Comparison of ENCODE assay signal across 8 cellular contexts in the genomic region with DNA sequence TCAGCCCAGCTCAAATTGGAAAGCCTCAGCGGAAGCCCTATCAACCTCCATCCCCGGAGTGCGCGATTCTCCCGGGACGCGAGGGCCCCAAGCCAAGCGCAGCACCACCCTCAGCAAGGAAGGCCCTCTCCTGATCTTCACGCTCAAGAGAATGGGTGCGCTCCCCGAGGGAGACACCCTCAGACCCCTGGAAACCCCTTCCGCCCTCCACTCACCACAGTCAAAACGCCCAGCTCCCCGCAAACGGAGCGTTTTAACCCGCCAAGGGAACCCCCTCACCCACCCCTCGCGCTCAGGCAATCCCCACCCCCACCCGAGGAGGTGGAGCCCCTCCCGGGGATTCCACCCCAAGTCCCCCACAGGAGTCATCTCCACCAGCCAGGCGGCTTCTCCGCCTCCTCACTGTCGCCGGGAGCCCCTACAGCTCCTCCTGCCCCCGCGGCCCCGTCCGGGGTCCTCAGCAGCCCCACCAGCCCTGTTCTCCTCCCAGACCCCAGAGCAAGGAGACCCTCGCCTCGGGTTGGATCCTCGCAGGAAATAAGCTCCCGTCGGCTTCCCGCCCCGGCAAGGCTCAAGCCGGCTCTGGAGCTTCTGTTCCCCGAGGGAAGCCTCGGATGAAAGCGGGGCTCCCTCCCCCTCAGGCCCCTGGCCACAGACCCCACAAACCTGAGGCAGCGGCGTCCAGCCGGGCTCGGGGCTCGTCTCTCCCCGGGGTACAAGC. TPM values are rescaled to one million over a fixed set of nuclear protein-coding genes. Genes with fewer than 3 reads are reported as not detected.
DNase-seq lines count a peak whose midpoint lies in the region; ATAC-seq and TF ChIP-seq lines count a peak whose summit lies in the region.

No MANE protein-coding gene starts in this region.

- H3K9me3 Mint-ChIP-seq in T-helper 2 cell treated with Interferon-gamma antibody and Interleukin-4, amounts not matched to agents 5 μg/mL and 100 μg/mL, for 36 hours = no peaks in the 10 kb centered on the region

- no peak for TF ChIP-seq POLR2A in breast epithelium (IDR thresholded peaks at IDR 0.05)

- H3K4me3 Mint-ChIP-seq in T-helper 2 cell treated with Interferon-gamma antibody and Interleukin-4, amounts not matched to agents 5 μg/mL and 100 μg/mL, for 36 hours = peak overlapping the region; percentile 98

- peaks cover 8 to 24% of the 10 kb centered on the region in 2 donors for H3K4me1 ChIP-seq in breast epithelium

- no peaks in the 10 kb centered on the region for H3K9me3 ChIP-seq in breast epithelium

- no peaks in the 10 kb centered on the region for H3K27me3 Mint-ChIP-seq in T-helper 2 cell treated with Interferon-gamma antibody and Interleukin-4, amounts not matched to agents 5 μg/mL and 100 μg/mL, for 36 hours (ENCODE audit: low read depth)

- TF ChIP-seq CTCF in breast epithelium (IDR thresholded peaks at IDR 0.05) = no peak

- H3K27me3 ChIP-seq in breast epithelium (no peaks in the 10 kb centered on the region), layer of hippocampus (ENCODE audit: control insufficient read depth, insufficient read depth, low read length) (no peaks in the 10 kb centered on the region)

- peaks cover 57% of the 10 kb centered on the region for H3K4me1 Mint-ChIP-seq in T-helper 2 cell treated with Interferon-gamma antibody and Interleukin-4, amounts not matched to agents 5 μg/mL and 100 μg/mL, for 36 hours (ENCODE audit: low read depth)

- peak overlapping the region; percentile 91 for H3K27ac Mint-ChIP-seq in T-helper 2 cell treated with Interferon-gamma antibody and Interleukin-4, amounts not matched to agents 5 μg/mL and 100 μg/mL, for 36 hours

- DNase-seq in D341Med (ENCODE audit: low spot score) (peak; percentile 57), breast epithelium (ENCODE audit: low spot score in 2 of 2) (peak in 1 of 2 donors; percentile 37)
- DNase-seq in T-helper 2 cell treated with Interferon-gamma antibody and Interleukin-4, amounts not matched to agents 5 μg/mL and 100 μg/mL, for 36 hours (ENCODE audit: low spot score) = peak; percentile 49
- peak; percentile 51 to 52 for DNase-seq in stimulated activated CD4-positive, alpha-beta T cell treated with anti-CD3 and anti-CD28 coated beads, Interleukin-2, amount 100 ng/mL, for 24 hours

- ATAC-seq in HG02798 (IDR thresholded peaks at IDR 0.05; ENCODE audit: poor library complexity, unreplicated experiment) = peak; percentile 0
- ATAC-seq in HG03571 (IDR thresholded peaks at IDR 0.05; ENCODE audit: unreplicated experiment) = no peak
- ATAC-seq in GM18498 (IDR thresholded peaks at IDR 0.05; ENCODE audit: unreplicated experiment) = no peak

- H3K27ac ChIP-seq in breast epithelium (peak overlapping the region; percentile 97), layer of hippocampus (ENCODE audit: low read depth, low read length) (peak overlapping the region; percentile 86)

- peak overlapping the region; percentile 99 to 100 (median 100) for H3K4me3 ChIP-seq in breast epithelium

- no peaks in the 10 kb centered on the region for H3K36me3 ChIP-seq in breast epithelium

- intact Hi-C loops in breast epithelium (cut with DNase I; ENCODE audit: low total_unique reads) = loop anchor here (10.0 kb wide), 1 partner anchor 55 kb away; a partner anchor contains a TSS

- H3K36me3 Mint-ChIP-seq in T-helper 2 cell treated with Interferon-gamma antibody and Interleukin-4, amounts not matched to agents 5 μg/mL and 100 μg/mL, for 36 hours (ENCODE audit: low read depth) = peaks cover 32% of the 10 kb centered on the region

RNA-seq across cellular contexts. Expression of a gene that starts 0.5 kb away (rescaled TPM):
- 100 to 1,000 TPM in 1 of 3 donors, 10 to 100 TPM in 2; 80.2 to 104 (median 81.0) TPM for total RNA-seq in breast epithelium

RNA-seq across cellular contexts. Expression of a gene that starts 16.2 kb away (rescaled TPM):
- total RNA-seq in breast epithelium = 100 to 1,000 TPM; 310 to 369 (median 328) TPM

RNA-seq across cellular contexts. Expression of a gene that starts 58.5 kb away (rescaled TPM):
- 100 to 1,000 TPM in 2 of 3 donors, 10 to 100 TPM in 1; 85.0 to 134 (median 111) TPM for total RNA-seq in breast epithelium
